Comparison of ENCODE assay signal across 12 cellular contexts in the genomic region with DNA sequence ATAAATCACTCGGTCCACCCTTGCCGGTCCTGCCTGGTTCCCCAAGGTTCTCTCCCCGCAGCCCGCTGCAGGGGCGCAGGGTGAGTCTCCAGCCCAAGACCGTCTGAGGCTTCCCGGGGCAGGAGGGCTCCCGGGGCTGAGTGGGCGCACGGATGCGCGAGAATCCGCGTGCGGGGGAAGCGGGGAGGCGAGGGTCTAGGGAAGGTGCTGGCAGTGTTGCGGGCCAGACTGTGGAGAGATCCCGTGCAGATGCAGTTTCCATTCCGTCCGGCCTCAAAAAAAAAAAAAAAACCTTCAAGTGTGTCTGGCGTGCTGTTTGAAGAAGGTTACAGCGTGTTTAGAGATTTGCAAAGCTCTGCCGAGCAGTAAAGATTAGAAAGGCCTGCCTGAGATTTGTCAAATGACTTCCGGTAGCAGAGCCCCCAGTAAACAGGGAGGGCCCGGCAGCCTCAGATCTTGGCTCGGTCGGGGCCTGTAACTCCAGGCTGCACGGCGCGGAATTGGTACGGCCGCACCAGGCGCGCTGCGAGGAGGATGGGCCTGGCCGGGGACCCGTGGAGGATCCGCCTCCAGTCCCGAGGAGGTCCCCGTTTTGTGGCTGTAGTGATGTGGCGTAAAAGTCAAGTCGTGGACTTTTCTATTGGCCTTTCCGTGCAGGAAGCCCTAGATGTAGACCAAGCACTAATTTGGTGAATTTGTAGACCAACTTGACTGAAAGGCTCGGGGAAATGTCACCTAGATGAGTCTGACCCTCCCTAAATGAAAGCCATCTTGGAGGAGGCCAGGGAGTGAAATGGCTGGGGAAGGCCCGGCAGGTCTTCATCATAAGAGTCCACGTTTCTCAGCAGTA.
DNase-seq lines count a peak whose midpoint lies in the region; ATAC-seq and TF ChIP-seq lines count a peak whose summit lies in the region.
"Had no signal": no experiment of that assay in that cellular context is flagged by ENCODE, and none has a peak within 500 bp of the region (broad histone marks: within the 10 kb centered on the region; RNA-seq: fewer than 3 reads in every experiment).

No MANE protein-coding gene starts in this region.

- H3K4me3 Mint-ChIP-seq in activated CD8-positive, alpha-beta T cell treated with anti-CD3 and anti-CD28 coated beads for 36 hours = peak overlapping the region; percentile 21
- H3K4me3 Mint-ChIP-seq in mesothelial cell of epicardium = peak overlapping the region; percentile 59

- peaks cover 39% of the 10 kb centered on the region for H3K27me3 Mint-ChIP-seq in activated CD8-positive, alpha-beta T cell treated with anti-CD3 and anti-CD28 coated beads for 36 hours
- H3K27me3 Mint-ChIP-seq in mesothelial cell of epicardium (ENCODE audit: low read depth) = peaks cover 6% of the 10 kb centered on the region

- TF ChIP-seq CTCF in C4-2B (conservative IDR thresholded peaks at IDR 0.05) = no peak
- no peak for TF ChIP-seq CTCF in activated CD8-positive, alpha-beta T cell treated with anti-CD3 and anti-CD28 coated beads for 36 hours (IDR thresholded peaks at IDR 0.05)
- TF ChIP-seq CTCF in mesothelial cell of epicardium (IDR thresholded peaks at IDR 0.05; ENCODE audit: unreplicated experiment) = no peak

- peaks cover 71% of the 10 kb centered on the region for H3K27me3 ChIP-seq in H7 (ENCODE audit: control insufficient read depth, insufficient read depth, low read length)
- peaks cover 0 to 4% of the 10 kb centered on the region in 2 donors for H3K27me3 ChIP-seq in aorta (ENCODE audit: control insufficient read depth in 1 of 2, insufficient read depth in 2 of 2, low read length in 1 of 2)

- no peaks in the 10 kb centered on the region for H3K36me3 ChIP-seq in H7 (replicated peaks; ENCODE audit: control insufficient read depth, insufficient read depth, low read length)
- no peaks in the 10 kb centered on the region for H3K36me3 ChIP-seq in aorta (ENCODE audit: control insufficient read depth in 1 of 2, insufficient read depth in 2 of 2, low read length in 1 of 2)

- peaks cover 32% of the 10 kb centered on the region for H3K4me1 Mint-ChIP-seq in activated CD8-positive, alpha-beta T cell treated with anti-CD3 and anti-CD28 coated beads for 36 hours (ENCODE audit: low read depth)
- peaks cover 38% of the 10 kb centered on the region for H3K4me1 Mint-ChIP-seq in mesothelial cell of epicardium

- ATAC-seq in activated CD8-positive, alpha-beta T cell treated with anti-CD3 and anti-CD28 coated beads for 36 hours = no peak
- ATAC-seq in HG03045 (IDR thresholded peaks at IDR 0.05; ENCODE audit: unreplicated experiment) (no peak), aorta (ENCODE audit: low FRiP score) (no peak), GM18502 (IDR thresholded peaks at IDR 0.05; ENCODE audit: poor library complexity, unreplicated experiment) (no peak)
- ATAC-seq: HepG2 had no signal

- H3K4me1 ChIP-seq in aorta (ENCODE audit: control insufficient read depth in 1 of 2, insufficient read depth in 2 of 2, low read length in 2 of 2) = no peaks in the 10 kb centered on the region

- intact Hi-C loops in activated CD8-positive, alpha-beta T cell treated with anti-CD3 and anti-CD28 coated beads for 36 hours (cut with micrococcal nuclease) = loop anchor here (5.0 kb wide), 1 partner anchor 596 kb away; no protein-coding TSS in a partner anchor
- intact Hi-C loops in aorta (cut with DNase I) = loop anchor here (5.0 kb wide), 2 partner anchors 1004 to 1294 kb away; a partner anchor contains a TSS

- POLR2A ChIA-PET in activated CD8-positive, alpha-beta T cell treated with anti-CD3 and anti-CD28 coated beads for 36 hours (lab: Charles Lee) = no interaction called here

- CTCF ChIA-PET in activated CD8-positive, alpha-beta T cell treated with anti-CD3 and anti-CD28 coated beads for 36 hours (lab: Charles Lee) = interaction anchor here (0.9 kb wide), 1 partner anchor 290 kb away, joined by 3 read pairs; no protein-coding TSS in a partner anchor

- H3K4me3 ChIP-seq in H7 (ENCODE audit: insufficient read depth, low read depth, low read length) (peak overlapping the region; percentile 10; the same call in 1 of the 2 replicates), aorta (ENCODE audit: low read length in 2 of 2) (no peak overlapping the region)

- DNase-seq in H7 = peak; percentile 73
- DNase-seq in activated CD8-positive, alpha-beta T cell treated with anti-CD3 and anti-CD28 coated beads for 36 hours = peak; percentile 10
- no peak for DNase-seq in mesothelial cell of epicardium (ENCODE audit: low spot score in 2 of 2, unreplicated experiment in 2 of 2)
- no peak for DNase-seq in NCI-H1694 (lab: John Stamatoyannopoulos, UW)
- no peak for DNase-seq in aorta
- DNase-seq: CD8-positive, alpha-beta memory T cell; NCI-H446; Right ventricle myocardium superior had no signal

- H3K9me3 ChIP-seq in aorta (ENCODE audit: control insufficient read depth, low read length) = no peaks in the 10 kb centered on the region

- H3K27ac Mint-ChIP-seq in activated CD8-positive, alpha-beta T cell treated with anti-CD3 and anti-CD28 coated beads for 36 hours = no peak overlapping the region
- H3K27ac Mint-ChIP-seq in mesothelial cell of epicardium = peak overlapping the region; percentile 73

- H3K36me3 Mint-ChIP-seq in activated CD8-positive, alpha-beta T cell treated with anti-CD3 and anti-CD28 coated beads for 36 hours (ENCODE audit: low read depth) = peaks cover 4% of the 10 kb centered on the region
- H3K36me3 Mint-ChIP-seq in mesothelial cell of epicardium = no peaks in the 10 kb centered on the region

- H3K27ac ChIP-seq in C4-2B = peak overlapping the region; percentile 78
- no peak overlapping the region for H3K27ac ChIP-seq in aorta (ENCODE audit: low read depth in 1 of 2, low read length in 2 of 2)

- WGBS in aorta, 2 donors = 66 to 77% methylated on average over 47 of the region's 47 CpGs

- peaks cover 7% of the 10 kb centered on the region for H3K9me3 Mint-ChIP-seq in activated CD8-positive, alpha-beta T cell treated with anti-CD3 and anti-CD28 coated beads for 36 hours
- no peaks in the 10 kb centered on the region for H3K9me3 Mint-ChIP-seq in mesothelial cell of epicardium

Comparison
In these comparisons a context has a peak if more than half of its experiments do, and no peak if none do; other contexts are left out.
1. DNase-seq: peak in H7 (single experiment) and activated CD8-positive, alpha-beta T cell treated with anti-CD3 and anti-CD28 coated beads for 36 hours (single experiment); none in mesothelial cell of epicardium (0 of 2), NCI-H1694 (single experiment) and aorta (0 of 2).